ENCODE assay signal across 22 cellular contexts in the genomic region with DNA sequence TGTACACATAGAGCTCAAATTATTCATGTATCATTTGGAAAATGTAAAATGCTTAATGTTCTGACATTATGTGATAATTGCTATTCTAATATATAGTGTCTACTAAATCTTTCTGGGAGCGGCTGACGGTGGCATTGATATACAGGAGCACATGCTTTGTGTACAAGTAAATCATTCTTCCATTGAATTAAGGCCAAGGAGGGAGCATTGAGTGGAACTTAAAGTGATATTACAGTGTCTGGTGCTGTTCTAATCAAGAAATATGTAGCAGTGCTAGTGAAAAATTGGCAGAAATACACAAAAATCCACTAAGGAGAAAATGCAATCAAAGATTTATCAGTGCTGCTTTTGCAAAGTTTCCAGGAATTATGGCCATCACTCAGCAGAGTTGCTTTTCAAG.
"Had no signal": no experiment of that assay in that cellular context is flagged by ENCODE, and none has a peak within 500 bp of the region (broad histone marks: within the 10 kb centered on the region; RNA-seq: fewer than 3 reads in every experiment).

No MANE protein-coding gene starts in this region.

- DNase-seq: cortex of kidney; effector CD8-positive, alpha-beta T cell; effector memory CD8-positive, alpha-beta T cell; endodermal cell; erythroblast; esophagus squamous epithelium; foreskin fibroblast; foreskin melanocyte; gastrocnemius medialis; glutamatergic neuron; head of caudate nucleus; heart right ventricle; hippocampal formation; left cardiac atrium; left lung; left ventricle myocardium superior; lower lobe of right lung; mesenchymal stem cell; mucosa of descending colon; naive B cell; naive thymus-derived CD8-positive, alpha-beta T cell had no signal

- ATAC-seq: effector memory CD8-positive, alpha-beta T cell; esophagus mucosa; gastrocnemius medialis; heart right ventricle; left cardiac atrium; left lung; left ventricle myocardium superior; lower lobe of right lung; mucosa of descending colon; naive thymus-derived CD8-positive, alpha-beta T cell had no signal
